Comparison of ENCODE assay signal across 20 cellular contexts in genomic region chr16:2359919-2360318, GRCh38. TPM values are rescaled to one million over a fixed set of nuclear protein-coding genes. Genes with fewer than 3 reads are reported as not detected.
DNase-seq lines count a peak whose midpoint lies in the region; FAIRE-seq and TF ChIP-seq lines count a peak whose summit lies in the region.
"Had no signal": no experiment of that assay in that cellular context is flagged by ENCODE, and none has a peak within 500 bp of the region (broad histone marks: within the 10 kb centered on the region; RNA-seq: fewer than 3 reads in every experiment).

No MANE protein-coding gene starts in this region.

- no peak overlapping the region for H2BK5ac ChIP-seq in H1 (ENCODE audit: low read depth, low read length)

- TF ChIP-seq POLR2A in H1 (IDR thresholded peaks at IDR 0.05; ENCODE audit: control extremely low read depth in 1 of 2, low read depth in 2 of 2, low read length in 2 of 2): no peak

- no peak for TF ChIP-seq EP300 in H1 (IDR thresholded peaks at IDR 0.05; ENCODE audit: borderline replicate concordance in 1 of 2, low read depth in 2 of 2, low read length in 2 of 2)

- POLR2A ChIA-PET in H1 (lab: Charles Lee; ENCODE audit: partially characterized antibody): no interaction called here

- H3K79me1 ChIP-seq in H1 (ENCODE audit: low read depth, low read length): no peaks in the 10 kb centered on the region

- DNase-seq in NCI-H82 (lab: John Stamatoyannopoulos, UW) (peak; percentile 89), NCI-H82 treated with DMSO at 0.1 percent for 48 hours (lab: John Stamatoyannopoulos, UW; ENCODE audit: unreplicated experiment) (peak; percentile 87), H1 (ENCODE audit: low read depth in 1 of 2, low spot score in 2 of 2) (no peak), globus pallidus (ENCODE audit: low spot score) (no peak), D721Med (ENCODE audit: insufficient read length, low spot score) (no peak)
- DNase-seq: 8988T; ACHN; BE2C; C1 segment of cervical spinal cord; CD4-positive, alpha-beta memory T cell; CD4-positive, CD25-positive, alpha-beta regulatory T cell; CD8-positive, alpha-beta memory T cell; COR-L47; DMS79 treated with DMSO at 0.1 percent for 48 hours; GF-D8 had no signal

- WGBS in H1 (ENCODE audit: extremely low coverage in 1 of 2, insufficient coverage in 1 of 2, insufficient read length in 1 of 2, insufficient replicate concordance in 2 of 2, low coverage in 1 of 2, low lambda C conversion rate in 2 of 2, missing lambda C conversion rate in 1 of 2), 2 experiments: 91% methylated on average over 4 of the region's 4 CpGs; no CpG with 5 or more reads in 1 of the 2 experiments

- TF ChIP-seq CTCF in H1 (IDR thresholded peaks at IDR 0.05; ENCODE audit: control extremely low read depth in 1 of 3, insufficient read depth in 1 of 3, low read depth in 1 of 3, low read length in 3 of 3) (no peak), D721Med (IDR thresholded peaks at IDR 0.05; ENCODE audit: insufficient read depth, missing control alignments) (no peak)

- no peaks in the 10 kb centered on the region; a peak in 1 of 7 replicates for H3K27me3 ChIP-seq in H1 (replicated peaks in 1 of 4; ENCODE audit: control insufficient read depth in 3 of 4, extremely low read depth in 1 of 4, insufficient read depth in 3 of 4, low read length in 3 of 4)
- H3K27me3 ChIP-seq: BE2C, BLaER1 had no signal

- H3K4me3 ChIP-seq in H1 (ENCODE audit: extremely low read depth in 1 of 4, insufficient read depth in 2 of 4, low read depth in 3 of 4, low read length in 4 of 4): no peak overlapping the region
- H3K4me3 ChIP-seq: BLaER1 had no signal

- no peak for TF ChIP-seq RAD21 in H1 (IDR thresholded peaks at IDR 0.05 in 1 of 2, conservative IDR thresholded peaks at IDR 0.05 in 1 of 2; ENCODE audit: low read depth in 2 of 2, low read length in 2 of 2)

- H4K20me1 ChIP-seq in H1 (replicated peaks in 1 of 2; ENCODE audit: control insufficient read depth in 1 of 2, insufficient read depth in 2 of 2, low read length in 2 of 2): no peaks in the 10 kb centered on the region
- H4K20me1 ChIP-seq: BLaER1 had no signal

- no peak overlapping the region for H3K14ac ChIP-seq in H1 (ENCODE audit: insufficient read length)

- no peaks in the 10 kb centered on the region; the same call in 1 of the 2 replicates for H3K23me2 ChIP-seq in H1 (ENCODE audit: low read depth, low read length)

- no peak overlapping the region for H3K9ac ChIP-seq in H1 (replicated peaks in 1 of 4; ENCODE audit: extremely low read depth in 1 of 4, low read depth in 3 of 4, low read length in 3 of 4)
- H3K9ac ChIP-seq: BLaER1 had no signal

- H3K56ac ChIP-seq in H1 (replicated peaks; ENCODE audit: insufficient read length, low read depth, low read length): no peak overlapping the region

- FAIRE-seq in H1 (lab: Jason Lieb, UNC): no peak
- no peak for FAIRE-seq in D721Med (lab: Jason Lieb, UNC)
- FAIRE-seq: A204.1, G401.6, GM12891, GM18507 had no signal

- no peak overlapping the region for H3K4ac ChIP-seq in H1 (replicated peaks; ENCODE audit: insufficient read length, low read depth, low read length)

- no peak overlapping the region for H4K91ac ChIP-seq in H1 (replicated peaks; ENCODE audit: insufficient read length, low read length)

- no peak overlapping the region for H4K5ac ChIP-seq in H1 (ENCODE audit: insufficient read length, low read depth, low read length)

- H4K8ac ChIP-seq in H1 (ENCODE audit: extremely low read depth, insufficient read depth, low read length): no peak overlapping the region

- H2BK15ac ChIP-seq in H1 (ENCODE audit: low read length): no peak overlapping the region

- no peaks in the 10 kb centered on the region for H3K36me3 ChIP-seq in H1 (ENCODE audit: control insufficient read depth in 2 of 4, insufficient read depth in 4 of 4, low read length in 3 of 4)
- H3K36me3 ChIP-seq: BE2C, BLaER1 had no signal

- no peaks in the 10 kb centered on the region for H3K4me1 ChIP-seq in H1 (replicated peaks in 1 of 4; ENCODE audit: control insufficient read depth in 3 of 4, insufficient read depth in 4 of 4, low read length in 3 of 4)
- H3K4me1 ChIP-seq: BLaER1 had no signal

- CTCF ChIA-PET in H1 (lab: Charles Lee; ENCODE audit: partially characterized antibody): interaction anchor here (1.2 kb wide), 1 partner anchor 36 kb away, joined by 3 read pairs; no protein-coding TSS in a partner anchor

- no peak overlapping the region for H3K4me2 ChIP-seq in H1 (ENCODE audit: insufficient read depth in 1 of 2, low read depth in 2 of 2, low read length in 2 of 2)
- H3K4me2 ChIP-seq: BLaER1 had no signal

- H2AK5ac ChIP-seq in H1 (ENCODE audit: low read depth, low read length): no peak overlapping the region

- H2BK120ac ChIP-seq in H1 (replicated peaks; ENCODE audit: low read depth, low read length): no peak overlapping the region

- no peaks in the 10 kb centered on the region for H3K9me3 ChIP-seq in H1 (ENCODE audit: insufficient read depth in 2 of 2, low read depth in 1 of 2, low read length in 1 of 2)
- H3K9me3 ChIP-seq: BE2C had no signal

- no peak overlapping the region for H3K27ac ChIP-seq in H1 (ENCODE audit: low read depth, low read length)
- H3K27ac ChIP-seq: BLaER1 had no signal

- H3K79me2 ChIP-seq in H1 (ENCODE audit: control insufficient read depth in 1 of 2, insufficient read depth in 2 of 2, low read length in 2 of 2): no peaks in the 10 kb centered on the region

- H2BK20ac ChIP-seq in H1 (ENCODE audit: low read length): no peak overlapping the region

- no peak overlapping the region for H3K18ac ChIP-seq in H1 (ENCODE audit: extremely low read depth, low read length)

- peak overlapping the region; percentile 49; the same call in 1 of the 2 replicates for H2AFZ ChIP-seq in H1 (ENCODE audit: low read length)

- H2BK12ac ChIP-seq in H1 (ENCODE audit: low read depth, low read length): no peak overlapping the region

- no peak overlapping the region for H3K23ac ChIP-seq in H1 (ENCODE audit: insufficient read length)

TF ChIP-seq in H1, 55 proteins besides CTCF, POLR2A, EP300 and RAD21:
- no peak for TF ChIP-seq NANOG (IDR thresholded peaks at IDR 0.05; ENCODE audit: insufficient read depth, low read depth, low read length, poor library complexity, severe bottlenecking)
- TF ChIP-seq YY1 (IDR thresholded peaks at IDR 0.05; ENCODE audit: low read depth, low read length): no peak
- no peak for TF ChIP-seq JUN (IDR thresholded peaks at IDR 0.05; ENCODE audit: low read depth, low read length)
- TF ChIP-seq SP2 (IDR thresholded peaks at IDR 0.05; ENCODE audit: low read length): no peak
- TF ChIP-seq ATF3 (IDR thresholded peaks at IDR 0.05; ENCODE audit: insufficient read depth, low read depth, low read length): no peak
- no peak for TF ChIP-seq CEBPB (IDR thresholded peaks at IDR 0.05; ENCODE audit: low read depth, low read length)
- TF ChIP-seq POU5F1 (IDR thresholded peaks at IDR 0.05; ENCODE audit: low read depth, low read length): no peak
- no peak for TF ChIP-seq GABPA (IDR thresholded peaks at IDR 0.05; ENCODE audit: borderline replicate concordance, insufficient read depth, low read length)
- TF ChIP-seq RFX5 (IDR thresholded peaks at IDR 0.05; ENCODE audit: borderline replicate concordance, low read depth, low read length): no peak
- no peak for TF ChIP-seq TEAD4 (IDR thresholded peaks at IDR 0.05; ENCODE audit: low read depth, low read length)
- TF ChIP-seq CTBP2 (IDR thresholded peaks at IDR 0.05; ENCODE audit: borderline replicate concordance, insufficient read depth, insufficient read length, low read length): no peak
- TF ChIP-seq ASH2L (IDR thresholded peaks at IDR 0.05; ENCODE audit: low read length): no peak
- TF ChIP-seq KDM1A (IDR thresholded peaks at IDR 0.05; ENCODE audit: borderline replicate concordance, low read length): no peak
- TF ChIP-seq CBX5 (IDR thresholded peaks at IDR 0.05; ENCODE audit: low read depth, low read length): no peak
- TF ChIP-seq HDAC6 (IDR thresholded peaks at IDR 0.05; ENCODE audit: low read depth, low read length): no peak
- TF ChIP-seq GTF2F1 (IDR thresholded peaks at IDR 0.05; ENCODE audit: borderline replicate concordance, low read depth, low read length): no peak
- TF ChIP-seq BCL11A (IDR thresholded peaks at IDR 0.05; ENCODE audit: low read depth in 2 of 2, low read length in 2 of 2): no peak
- no peak for TF ChIP-seq TCF12 (IDR thresholded peaks at IDR 0.05; ENCODE audit: low read depth, low read length)
- no peak for TF ChIP-seq RNF2 (IDR thresholded peaks at IDR 0.05; ENCODE audit: borderline replicate concordance, low read depth, low read length, missing control alignments, poor library complexity, severe bottlenecking)
TF ChIP-seq in H1: peak in this region for 0.

RNA-seq across cellular contexts. Expression of gene ABCA3, which starts 19.4 kb away (rescaled TPM):
- 7.9 TPM in 2 replicates for total RNA-seq in H1 (2021; fragmentation: NEBNext Ultra II Directional; extraction: Animal tissue kit (Norgen Biotek cat#: 25700))
- polyA plus RNA-seq in H1 (2011; rRNA removed): 5.7 and 8.8 TPM in 2 replicates
- 6.4 TPM for polyA plus RNA-seq in H1 (2011; cell fraction: cytosol; rRNA removed)
- 17.6 TPM for polyA plus RNA-seq in H1 (2011; cell fraction: nucleus; rRNA removed)
- 4.8 to 8.5 TPM (median 7.4 TPM) in 4 replicates for polyA plus RNA-seq in H1 (2012, experiment 1 of 2)
- 6.6 TPM for polyA plus RNA-seq in H1 (2012, experiment 2 of 2)
- polyA plus RNA-seq in H1 (2013, experiment 1 of 2): 8.7 TPM
- polyA plus RNA-seq in H1 (2013, experiment 2 of 2): 8.9 TPM
- 7.5 and 10.6 TPM in 2 replicates for polyA minus RNA-seq in H1 (2011; rRNA and poly(A)+ RNA removed)
- 5.0 TPM for polyA minus RNA-seq in H1 (2011; cell fraction: cytosol; rRNA and poly(A)+ RNA removed)
- 6.9 TPM for polyA minus RNA-seq in H1 (2011; cell fraction: nucleus; rRNA and poly(A)+ RNA removed)

Comparison
In these comparisons a context has a peak if more than half of its experiments do, and no peak if none do; other contexts are left out.
1. DNase-seq: peak in NCI-H82 (single experiment) and NCI-H82 treated with DMSO at 0.1 percent for 48 hours (single experiment); none in H1 (0 of 2), globus pallidus (single experiment) and D721Med (single experiment).